ENCODE assay signal across 8 cellular contexts in the genomic region with DNA sequence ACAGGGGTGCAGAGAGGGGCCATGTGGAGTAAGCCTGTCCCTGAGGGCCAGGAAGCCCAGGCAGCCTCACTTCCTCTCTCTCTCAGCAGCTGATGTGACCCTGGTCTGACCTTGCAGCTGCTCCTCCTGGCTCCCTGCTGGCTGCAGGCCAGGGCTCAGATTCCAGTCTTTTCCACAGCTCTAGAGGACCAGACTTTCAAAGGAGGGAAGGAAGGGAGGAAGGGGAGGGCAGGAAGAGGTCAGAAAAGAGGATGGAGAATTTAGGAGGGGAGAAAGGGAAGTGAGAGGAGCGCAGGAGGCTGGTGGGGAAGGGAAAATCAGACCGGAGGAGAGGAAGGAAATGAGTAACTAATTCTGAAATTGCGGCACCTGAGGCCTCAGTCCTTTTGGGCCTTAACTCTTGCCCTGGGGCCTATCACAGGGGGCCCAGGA. TPM values are rescaled to one million over a fixed set of nuclear protein-coding genes. Genes with fewer than 3 reads are reported as not detected.
DNase-seq lines count a peak whose midpoint lies in the region; ATAC-seq, FAIRE-seq and TF ChIP-seq lines count a peak whose summit lies in the region.

No MANE protein-coding gene starts in this region.

- H3K36me3 ChIP-seq in BLaER1 treated with 17β-estradiol and CSF1 and Interleukin-3, amounts not matched to agents 10 nM and 100 nM = no peaks in the 10 kb centered on the region
- H3K36me3 ChIP-seq in GM12878 (ENCODE audit: control insufficient read depth in 2 of 2, insufficient read depth in 2 of 2, low read length in 1 of 2) (no peaks in the 10 kb centered on the region), liver (ENCODE audit: control insufficient read depth in 4 of 4, insufficient read depth in 3 of 4, low read depth in 1 of 4, low read length in 3 of 4) (no peaks in the 10 kb centered on the region)

- intact Hi-C loops in GM12878 (cut with micrococcal nuclease; ENCODE audit: unreplicated experiment) = no loop called here

- RAD21 ChIA-PET in GM12878 (lab: Charles Lee; ENCODE audit: unreplicated experiment) = no interaction called here

- peak; percentile 38 for DNase-seq in M059J (ENCODE audit: low read depth)
- DNase-seq in GM12878 (ENCODE audit: low read depth, low spot score) = peak; percentile 34
- no peak for DNase-seq in stimulated activated naive CD4-positive, alpha-beta T cell treated with Interleukin-2 at 50 U/mL for 16 hours (lab: John Stamatoyannopoulos, UW)
- DNase-seq in RCC 7860 (ENCODE audit: low spot score) = no peak

- in situ Hi-C loops in GM12878 (cut with MboI) = no loop called here

- 0% methylated on average over 3 of the region's 3 CpGs for WGBS in GM12878 (ENCODE audit: insufficient coverage, insufficient replicate concordance, low lambda C conversion rate, missing lambda C conversion rate)
- 71% methylated on average over 3 of the region's 3 CpGs for WGBS in liver

- H3K79me2 ChIP-seq in GM12878 (ENCODE audit: control insufficient read depth, insufficient read depth, low read length) = no peaks in the 10 kb centered on the region

- H3K4me3 ChIP-seq in BLaER1 treated with 17β-estradiol and CSF1 and Interleukin-3, amounts not matched to agents 10 nM and 100 nM = no peak overlapping the region
- H3K4me3 ChIP-seq in GM12878 (no peak overlapping the region), liver (ENCODE audit: low read depth in 1 of 3, low read length in 3 of 3) (no peak overlapping the region)

- H2AFZ ChIP-seq in GM12878 (ENCODE audit: control insufficient read depth, low read depth, low read length) = peak overlapping the region; percentile 56

- CTCF ChIA-PET in GM12878 (lab: Yijun Ruan, JAX) = interaction anchor here (1.7 to 8.0 kb wide), 2 partner anchors 10 to 90 kb away, joined by 4 to 48 read pairs; no protein-coding TSS in a partner anchor

- no peaks in the 10 kb centered on the region for H4K20me1 ChIP-seq in BLaER1 treated with 17β-estradiol and CSF1 and Interleukin-3, amounts not matched to agents 10 nM and 100 nM
- H4K20me1 ChIP-seq in GM12878 (ENCODE audit: control insufficient read depth, insufficient read depth) = no peaks in the 10 kb centered on the region

- FAIRE-seq in GM12878 (lab: Jason Lieb, UNC) = peak; percentile 75
- FAIRE-seq in RCC 7860 (lab: Jason Lieb, UNC) = no peak

- H3K9ac ChIP-seq in BLaER1 treated with 17β-estradiol and CSF1 and Interleukin-3, amounts not matched to agents 10 nM and 100 nM = peak overlapping the region in 7 of 11 experiments; percentile 23 to 62 (median 35); a peak in 9 of 22 replicates
- H3K9ac ChIP-seq in GM12878 (ENCODE audit: control insufficient read depth, insufficient read depth, low read length) = no peak overlapping the region
- H3K9ac ChIP-seq in liver (ENCODE audit: low read depth in 1 of 2, low read length in 2 of 2) = no peak overlapping the region

- peak overlapping the region; percentile 52 to 90 (median 75) for H3K4me2 ChIP-seq in BLaER1 treated with 17β-estradiol and CSF1 and Interleukin-3, amounts not matched to agents 10 nM and 100 nM
- H3K4me2 ChIP-seq in GM12878 (ENCODE audit: control insufficient read depth, insufficient read depth) = peak overlapping the region; percentile 72; the same call in 1 of the 2 replicates

- peaks cover 41 to 61% (median 51%) of the 10 kb centered on the region in 10 experiments for H3K4me1 ChIP-seq in BLaER1 treated with 17β-estradiol and CSF1 and Interleukin-3, amounts not matched to agents 10 nM and 100 nM
- H3K4me1 ChIP-seq in GM12878 (ENCODE audit: control insufficient read depth, insufficient read depth, low read length) (peaks cover 14% of the 10 kb centered on the region), liver (ENCODE audit: control insufficient read depth in 4 of 4, insufficient read depth in 4 of 4, low read length in 3 of 4) (peaks cover 0 to 5% (median under 1%) of the 10 kb centered on the region in 4 donors)

- H3K9me3 ChIP-seq in BLaER1 treated with 17β-estradiol and CSF1 and Interleukin-3, amounts not matched to agents 10 nM and 100 nM (replicated peaks in 1 of 11) = peaks cover 0 to 5% (median 0%) of the 10 kb centered on the region in 11 experiments; a peak in 1 of 22 replicates
- H3K9me3 ChIP-seq in GM12878 (replicated peaks; ENCODE audit: control insufficient read depth, insufficient read depth, low read length) = no peaks in the 10 kb centered on the region; the same call in 2 of the 3 replicates
- no peaks in the 10 kb centered on the region for H3K9me3 ChIP-seq in liver (ENCODE audit: control insufficient read depth in 4 of 4, low read length in 3 of 4)

- TF ChIP-seq CTCF in GM12878 (IDR thresholded peaks at IDR 0.05 in 2 of 3, conservative IDR thresholded peaks at IDR 0.05 in 1 of 3; ENCODE audit: control insufficient read depth in 2 of 3, extremely low read depth in 1 of 3, insufficient read depth in 1 of 3, low read depth in 3 of 3, low read length in 3 of 3) = no peak
- TF ChIP-seq CTCF in liver (IDR thresholded peaks at IDR 0.05; ENCODE audit: low read depth, low read length, missing input control) = no peak

- SMC1A ChIA-PET in GM12878 (lab: Charles Lee; ENCODE audit: uncharacterized antibody, unreplicated experiment) = interaction anchor here (1.2 kb wide), 1 partner anchor 10 kb away, joined by 4 read pairs; no protein-coding TSS in a partner anchor

- BruUV-seq in GM12878 (replicated peaks; lab: Mats Ljungman, UMichigan) = no TSS peak

- peaks cover 0 to 4% (median 0%) of the 10 kb centered on the region in 11 experiments; a peak in 2 of 22 replicates for H3K27me3 ChIP-seq in BLaER1 treated with 17β-estradiol and CSF1 and Interleukin-3, amounts not matched to agents 10 nM and 100 nM
- no peaks in the 10 kb centered on the region for H3K27me3 ChIP-seq in GM12878 (replicated peaks in 1 of 2; ENCODE audit: control insufficient read depth in 2 of 2, insufficient read depth in 2 of 2, low read length in 1 of 2)
- H3K27me3 ChIP-seq in liver (ENCODE audit: control insufficient read depth in 4 of 4, insufficient read depth in 4 of 4, low read length in 3 of 4) = no peaks in the 10 kb centered on the region

- TF ChIP-seq RAD21 in GM12878 (IDR thresholded peaks at IDR 0.05; ENCODE audit: insufficient read depth, low read depth, low read length) (no peak), liver (IDR thresholded peaks at IDR 0.05) (no peak)

- POLR2A ChIA-PET in GM12878 (lab: Charles Lee) = no interaction called here

- TF ChIP-seq POLR2A in GM12878 (IDR thresholded peaks at IDR 0.05; ENCODE audit: low read depth, low read length) = no peak

- ATAC-seq in GM19395 (IDR thresholded peaks at IDR 0.05; ENCODE audit: unreplicated experiment) (peak; percentile 93), GM12878 (peak; percentile 89), HG03521 (IDR thresholded peaks at IDR 0.05; ENCODE audit: unreplicated experiment) (no peak)

- peak overlapping the region in 9 of 11 experiments; percentile 2 to 63 (median 49); a peak in 15 of 22 replicates for H3K27ac ChIP-seq in BLaER1 treated with 17β-estradiol and CSF1 and Interleukin-3, amounts not matched to agents 10 nM and 100 nM
- H3K27ac ChIP-seq in GM12878 (ENCODE audit: control insufficient read depth, insufficient read depth) = peak overlapping the region; percentile 61
- no peak overlapping the region for H3K27ac ChIP-seq in liver (ENCODE audit: low read depth in 1 of 2, low read length in 2 of 2)

- TF ChIP-seq EP300 in GM12878 (IDR thresholded peaks at IDR 0.05; ENCODE audit: borderline replicate concordance in 1 of 2, control insufficient read depth in 1 of 2, low read depth in 2 of 2, low read length in 2 of 2) = no peak

TF ChIP-seq in GM12878, 131 proteins besides CTCF, POLR2A, EP300 and RAD21 (continues in another document):
- 0 out of 2 replicates have a peak, but pooled peaks have one; percentile 27 for TF ChIP-seq BCL11A (IDR thresholded peaks at IDR 0.05; ENCODE audit: low read depth, low read length)
- no peak for TF ChIP-seq ZBED1 (IDR thresholded peaks at IDR 0.05; ENCODE audit: borderline replicate concordance)
- peak; percentile 84 for TF ChIP-seq SPI1 (IDR thresholded peaks at IDR 0.05; ENCODE audit: borderline replicate concordance, insufficient read depth, low read depth, low read length)
- TF ChIP-seq ZNF274 (IDR thresholded peaks at IDR 0.05; ENCODE audit: insufficient read depth, insufficient read length) = no peak

TF ChIP-seq in liver, 16 proteins besides CTCF, POLR2A, EP300 and RAD21:
- TF ChIP-seq RXRA (IDR thresholded peaks at IDR 0.05) (peak; percentile 48 to 65), SP1 (IDR thresholded peaks at IDR 0.05) (peak; percentile 52), NR2F2 (IDR thresholded peaks at IDR 0.05) (peak; percentile 99), HNF4G (IDR thresholded peaks at IDR 0.05) (no peak), MAX (IDR thresholded peaks at IDR 0.05) (peak; percentile 43), GABPA (IDR thresholded peaks at IDR 0.05 in 1 of 2, conservative IDR thresholded peaks at IDR 0.05 in 1 of 2) (no peak), EGR1 (IDR thresholded peaks at IDR 0.05; ENCODE audit: low read depth in 2 of 2) (peak in 1 of 2 donors; percentile 27)

RNA-seq across cellular contexts. Expression of gene VASH1, which starts 40.9 kb away (rescaled TPM):
- total RNA-seq in M059J (2014; rRNA removed; shearing (Covaris generic)) = 0.20 and 0.54 TPM in 2 replicates
- 1.0 and 1.9 TPM in 2 replicates for total RNA-seq in GM12878 (2013; cell fraction: nucleolus; rRNA removed)
- total RNA-seq in GM12878 (2014; rRNA removed) = 0.40 and 0.49 TPM in 2 replicates
- total RNA-seq in GM12878 (2014; rRNA removed; fragmentation: Illumina TruSeq; extraction: Trizol) = 0.54 and 0.78 TPM in 2 replicates
- total RNA-seq in GM12878 (2021) = 2.3 and 2.4 TPM in 2 replicates
- polyA plus RNA-seq in GM12878 (2011; ENCODE audit: low read depth) = 0.72 TPM
- 0.29 and 0.67 TPM in 2 replicates for polyA plus RNA-seq in GM12878 (2011; rRNA removed)
- 0.67 and 0.70 TPM in 2 replicates for polyA plus RNA-seq in GM12878 (2011; cell fraction: cytosol; rRNA removed)
- polyA plus RNA-seq in GM12878 (2011; cell fraction: nucleus; rRNA removed) = 3.3 and 3.8 TPM in 2 replicates
- polyA plus RNA-seq in GM12878 (2012) = 1.6 and 1.8 TPM in 2 replicates
- 0.98 and 1.2 TPM in 2 replicates for polyA plus RNA-seq in GM12878 (2014; fragmentation: Illumina TruSeq; extraction: Trizol)
- under 1 TPM; 0.06 to 0.35 TPM for polyA plus RNA-seq in GM12878 (2014; fragmentation: Nextera tagmentation; extraction: Ambion mirVana)
- 1.7 and 1.9 TPM in 2 replicates for polyA plus RNA-seq in GM12878 (2014; rRNA removed)
- polyA plus RNA-seq in GM12878 (2016; fragmentation: Nextera tagmentation; extraction: Ambion mirVana) = under 1 TPM; 0.45 to 0.52 TPM
- 0.29 and 1.5 TPM in 2 replicates for polyA minus RNA-seq in GM12878 (2011; rRNA and poly(A)+ RNA removed)
- polyA minus RNA-seq in GM12878 (2011; cell fraction: cytosol; rRNA and poly(A)+ RNA removed) = not detected in 2 replicates
- 0.36 and 1.4 TPM in 2 replicates for polyA minus RNA-seq in GM12878 (2011; cell fraction: nucleus; rRNA and poly(A)+ RNA removed)
- 1 to 10 TPM; 5.2 to 5.9 TPM for total RNA-seq in liver
- 1 to 10 TPM in 1 of 2 donors, under 1 TPM in 1; 0.94 to 3.4 TPM for polyA plus RNA-seq in liver

Comparison
In these comparisons a context has a peak if more than half of its experiments do, and no peak if none do; other contexts are left out.
1. H3K27ac ChIP-seq: peak in BLaER1 treated with 17β-estradiol and CSF1 and Interleukin-3, amounts not matched to agents 10 nM and 100 nM (9 of 11) and GM12878 (single experiment); none in liver (0 of 2).
2. H3K9ac ChIP-seq: peak in BLaER1 treated with 17β-estradiol and CSF1 and Interleukin-3, amounts not matched to agents 10 nM and 100 nM (7 of 11); none in GM12878 (single experiment) and liver (0 of 2).
3. DNase-seq: peak in M059J (single experiment) and GM12878 (single experiment); none in stimulated activated naive CD4-positive, alpha-beta T cell treated with Interleukin-2 at 50 U/mL for 16 hours (single experiment) and RCC 7860 (single experiment).